12 cellular contexts compared by ENCODE assay signal in genomic region chr1:67888707-67889106, GRCh38. TPM values are rescaled to one million over a fixed set of nuclear protein-coding genes. Genes with fewer than 3 reads are reported as not detected.
DNase-seq lines count a peak whose midpoint lies in the region; ATAC-seq and TF ChIP-seq lines count a peak whose summit lies in the region.
"Had no signal": no experiment of that assay in that cellular context is flagged by ENCODE, and none has a peak within 500 bp of the region (broad histone marks: within the 10 kb centered on the region; RNA-seq: fewer than 3 reads in every experiment).

No MANE protein-coding gene starts in this region.

- DNase-seq in AG10803 (ENCODE audit: low read depth) (peak; percentile 58), LHCN-M2 (ENCODE audit: low read depth) (peak; percentile 36), dermis blood vessel endothelial cell (peak; percentile 49), myocyte (ENCODE audit: low read depth) (peak; percentile 59), SK-N-DZ (ENCODE audit: low spot score) (no peak), KBM-7 (no peak)
- no peak for DNase-seq in stimulated activated CD4-positive, alpha-beta T cell treated with anti-CD3 and anti-CD28 coated beads, Interleukin-1b, Interleukin-23, amount 100 ng/mL, for 48 hours
- DNase-seq in stimulated activated naive CD8-positive, alpha-beta T cell treated with anti-CD3 and anti-CD28 coated beads, Interleukin-15, Interleukin-2, amounts not matched to agents 100 U/mL and 50 U/mL, for 24 hours, result no peak
- DNase-seq: activated naive CD4-positive, alpha-beta T cell; BE2C; stimulated activated CD8-positive, alpha-beta memory T cell treated with anti-CD3 and anti-CD28 coated beads, Interleukin-4, amount 100 ng/mL, for 48 hours; upper lobe of left lung had no signal

- ATAC-seq in stimulated activated naive CD8-positive, alpha-beta T cell treated with anti-CD3 and anti-CD28 coated beads, Interleukin-15, Interleukin-2, amounts not matched to agents 100 U/mL and 50 U/mL, for 24 hours, result no peak

- no peak overlapping the region for H3K4me3 ChIP-seq in AG10803 (ENCODE audit: low read length)
- H3K4me3 ChIP-seq: upper lobe of left lung had no signal

- no peak for TF ChIP-seq CTCF in AG10803 (conservative IDR thresholded peaks at IDR 0.05; ENCODE audit: low read length)

- in situ Hi-C loops in KBM-7 (cut with MboI; ENCODE audit: low pct_unique_long_range_greater_than_20kb, low sequenced_read_pairs), result no loop called here

RNA-seq across cellular contexts. Expression of gene GNG12, which starts 55.4 kb away (rescaled TPM):
- total RNA-seq in LHCN-M2 (2014; rRNA removed), result 127 and 134 TPM in 2 replicates
- 45.6 TPM for polyA plus RNA-seq in LHCN-M2 (2012)
- 182 and 256 TPM in 2 replicates for total RNA-seq in dermis blood vessel endothelial cell
- total RNA-seq in myocyte, result 60.5 and 62.6 TPM in 2 replicates
- polyA plus RNA-seq in myocyte (2012), result 37.0 TPM
- polyA plus RNA-seq in SK-N-DZ (2014; cell fraction: cytosol; rRNA removed), result 16.5 and 18.3 TPM in 2 replicates
- polyA plus RNA-seq in SK-N-DZ (2014; cell fraction: nucleus; rRNA removed), result 7.2 and 9.5 TPM in 2 replicates

Comparison
In these comparisons a context has a peak if more than half of its experiments do, and no peak if none do; other contexts are left out.
1. DNase-seq: peak in AG10803 (single experiment), LHCN-M2 (single experiment), dermis blood vessel endothelial cell (single experiment) and myocyte (single experiment); none in SK-N-DZ (single experiment), stimulated activated CD4-positive, alpha-beta T cell treated with anti-CD3 and anti-CD28 coated beads, Interleukin-1b, Interleukin-23, amount 100 ng/mL, for 48 hours (single experiment), stimulated activated naive CD8-positive, alpha-beta T cell treated with anti-CD3 and anti-CD28 coated beads, Interleukin-15, Interleukin-2, amounts not matched to agents 100 U/mL and 50 U/mL, for 24 hours (single experiment) and KBM-7 (single experiment).